Comparison of ENCODE assay signal across 13 cellular contexts in the genomic region with DNA sequence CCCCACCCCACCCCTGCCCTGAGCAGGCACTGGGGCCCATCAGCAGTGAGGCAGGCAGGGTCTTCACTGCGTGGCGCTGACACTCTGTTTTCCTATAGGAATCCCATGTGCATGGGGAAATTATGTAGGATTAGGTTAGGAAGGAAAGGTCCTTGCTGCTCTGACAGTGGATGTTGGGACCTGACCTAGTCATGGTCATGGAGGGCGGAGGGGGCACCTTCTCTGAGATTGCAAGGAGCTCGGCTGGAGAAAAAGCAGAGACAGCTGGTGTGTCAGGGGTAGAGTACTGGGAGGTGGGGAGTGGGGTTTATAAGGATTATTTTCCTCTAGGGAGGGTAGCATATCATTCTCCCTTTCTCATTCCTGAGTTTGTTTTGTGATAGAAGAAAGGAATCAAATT.
"Had no signal": no experiment of that assay in that cellular context is flagged by ENCODE, and none has a peak within 500 bp of the region (broad histone marks: within the 10 kb centered on the region; RNA-seq: fewer than 3 reads in every experiment).

No MANE protein-coding gene starts in this region.

- H3K4me3 Mint-ChIP-seq: activated naive CD8-positive, alpha-beta T cell treated with anti-CD3 and anti-CD28 coated beads for 36 hours; activated T-helper 1 cell treated with anti-CD3 and anti-CD28 coated beads, Interleukin-12 subunit alpha, Interleukin-12 subunit beta, Interleukin-2, Interleukin-4 antibody, amounts not matched to agents 30 ng/mL and 10 ng/mL and 1 ng/mL, durations not matched to agents 14 hours and 24 hours and 36 hours; dendritic cell treated with granulocyte-macrophage colony-stimulating factor and Interleukin-4, amounts not matched to agents 40 ng/mL and 50 ng/mL, for 4 days had no signal

- H3K36me3 ChIP-seq: upper lobe of left lung had no signal

- H3K27me3 Mint-ChIP-seq: activated naive CD8-positive, alpha-beta T cell treated with anti-CD3 and anti-CD28 coated beads for 36 hours had no signal

- H3K27ac Mint-ChIP-seq: activated naive CD8-positive, alpha-beta T cell treated with anti-CD3 and anti-CD28 coated beads for 36 hours; activated T-helper 1 cell treated with anti-CD3 and anti-CD28 coated beads, Interleukin-12 subunit alpha, Interleukin-12 subunit beta, Interleukin-2, Interleukin-4 antibody, amounts not matched to agents 30 ng/mL and 10 ng/mL and 1 ng/mL, durations not matched to agents 14 hours and 24 hours and 36 hours; dendritic cell treated with granulocyte-macrophage colony-stimulating factor and Interleukin-4, amounts not matched to agents 40 ng/mL and 50 ng/mL, for 4 days had no signal

- H3K4me1 ChIP-seq: body of pancreas had no signal

- H3K9me3 ChIP-seq: body of pancreas, upper lobe of left lung had no signal

- H3K4me3 ChIP-seq: body of pancreas, upper lobe of left lung had no signal

- ATAC-seq: body of pancreas had no signal

- H3K27ac ChIP-seq: body of pancreas had no signal

- DNase-seq: activated CD4-positive, CD25-positive, alpha-beta regulatory T cell treated with anti-CD3 and anti-CD28 coated beads, Interleukin-2, amount 50 U/mL, for 72 hours; activated naive CD8-positive, alpha-beta T cell treated with anti-CD3 and anti-CD28 coated beads for 36 hours; body of pancreas; cerebellar nuclear complex; effector memory CD4-positive, alpha-beta T cell; glutamatergic neuron; stimulated activated CD4-positive, alpha-beta T cell treated with anti-CD3 and anti-CD28 coated beads, Interleukin-4, amount 100 ng/mL, for 24 hours; stimulated activated CD8-positive, alpha-beta memory T cell treated with anti-CD3 and anti-CD28 coated beads, Interleukin-4, amount 100 ng/mL, for 48 hours; stimulated activated naive CD4-positive, alpha-beta T cell treated with Interleukin-2 at 50 U/mL for 16 hours; T1000; upper lobe of left lung had no signal

- H3K36me3 Mint-ChIP-seq: activated naive CD8-positive, alpha-beta T cell treated with anti-CD3 and anti-CD28 coated beads for 36 hours had no signal

- H3K9me3 Mint-ChIP-seq: activated naive CD8-positive, alpha-beta T cell treated with anti-CD3 and anti-CD28 coated beads for 36 hours; activated T-helper 1 cell treated with anti-CD3 and anti-CD28 coated beads, Interleukin-12 subunit alpha, Interleukin-12 subunit beta, Interleukin-2, Interleukin-4 antibody, amounts not matched to agents 30 ng/mL and 10 ng/mL and 1 ng/mL, durations not matched to agents 14 hours and 24 hours and 36 hours; dendritic cell treated with granulocyte-macrophage colony-stimulating factor and Interleukin-4, amounts not matched to agents 40 ng/mL and 50 ng/mL, for 4 days had no signal

- H3K27me3 ChIP-seq: body of pancreas, upper lobe of left lung had no signal
